1 cellular context compared by ENCODE assay signal in genomic region chr6:139374357-139375238, GRCh38.
A peak's percentile ranks its signal among the peaks of the same experiment; 100 is the strongest.
TF ChIP-seq lines count a peak whose summit lies in the region.

A gene with protein sequence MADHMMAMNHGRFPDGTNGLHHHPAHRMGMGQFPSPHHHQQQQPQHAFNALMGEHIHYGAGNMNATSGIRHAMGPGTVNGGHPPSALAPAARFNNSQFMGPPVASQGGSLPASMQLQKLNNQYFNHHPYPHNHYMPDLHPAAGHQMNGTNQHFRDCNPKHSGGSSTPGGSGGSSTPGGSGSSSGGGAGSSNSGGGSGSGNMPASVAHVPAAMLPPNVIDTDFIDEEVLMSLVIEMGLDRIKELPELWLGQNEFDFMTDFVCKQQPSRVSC (minus strand): TSS chr6:139374648. CDS start chr6:139373944, 704 bp downstream.

TF ChIP-seq in HepG2, 621 proteins besides CTCF, POLR2A, EP300 and RAD21 (continued from another document and continues in another):
- TF ChIP-seq ZNF766 (CRISPR knock-in tag; IDR thresholded peaks at IDR 0.05; ENCODE audit: borderline replicate concordance) (peak; percentile 98), DNMT1 (CRISPR knock-in tag; IDR thresholded peaks at IDR 0.05) (peak; percentile 42; the same call in 1 of the 2 replicates), TSC22D2 (CRISPR knock-in tag; IDR thresholded peaks at IDR 0.05; ENCODE audit: borderline replicate concordance) (peak; percentile 99), ZNF781 (CRISPR knock-in tag; IDR thresholded peaks at IDR 0.05; ENCODE audit: borderline replicate concordance, not compliant biosample characterization) (peak; percentile 96), AKNA (CRISPR knock-in tag; IDR thresholded peaks at IDR 0.05; ENCODE audit: borderline replicate concordance) (peak; percentile 53; the same call in 1 of the 2 replicates), CENPT (CRISPR knock-in tag; IDR thresholded peaks at IDR 0.05; ENCODE audit: low read depth) (peak; percentile 63), SRSF1 (optimal IDR thresholded peaks at IDR 0.05; ENCODE audit: low read depth, low read length) (no peak), ZNF225 (CRISPR knock-in tag; IDR thresholded peaks at IDR 0.05) (no peak), ZBTB4 (CRISPR knock-in tag; IDR thresholded peaks at IDR 0.05; ENCODE audit: borderline replicate concordance) (no peak), ZNF777 (CRISPR knock-in tag; IDR thresholded peaks at IDR 0.05) (peak; percentile 92), ZNF839 (CRISPR knock-in tag; IDR thresholded peaks at IDR 0.05; ENCODE audit: borderline replicate concordance) (no peak), CBX5 (CRISPR knock-in tag; IDR thresholded peaks at IDR 0.05; ENCODE audit: borderline replicate concordance) (peak; percentile 92), ZNF552 (CRISPR knock-in tag; IDR thresholded peaks at IDR 0.05; ENCODE audit: borderline replicate concordance) (peak; percentile 80), KLF15 (CRISPR knock-in tag; IDR thresholded peaks at IDR 0.05; ENCODE audit: borderline replicate concordance) (peak; percentile 88), ZNF772 (CRISPR knock-in tag; IDR thresholded peaks at IDR 0.05) (peak; percentile 99), ZFY (CRISPR knock-in tag; IDR thresholded peaks at IDR 0.05) (peak; percentile 80), GATA4 (IDR thresholded peaks at IDR 0.05; ENCODE audit: borderline replicate concordance, low read depth) (peak; percentile 91; the same call in 1 of the 2 replicates), MTA1 (CRISPR knock-in tag; IDR thresholded peaks at IDR 0.05; ENCODE audit: borderline replicate concordance) (peak; percentile 57; the same call in 1 of the 2 replicates), KLF13 (CRISPR knock-in tag; IDR thresholded peaks at IDR 0.05) (no peak; the same call in 1 of the 2 replicates), ZBTB7A (CRISPR knock-in tag; IDR thresholded peaks at IDR 0.05) (no peak), SP140L (CRISPR knock-in tag; IDR thresholded peaks at IDR 0.05; ENCODE audit: borderline replicate concordance) (peak; percentile 98), POGK (CRISPR knock-in tag; conservative IDR thresholded peaks at IDR 0.05) (peak; percentile 87), SRSF9 (IDR thresholded peaks at IDR 0.05; ENCODE audit: borderline replicate concordance, insufficient read depth, low read depth, low read length, poor library complexity, severe bottlenecking) (no peak)
- TF ChIP-seq, protein P1, sequence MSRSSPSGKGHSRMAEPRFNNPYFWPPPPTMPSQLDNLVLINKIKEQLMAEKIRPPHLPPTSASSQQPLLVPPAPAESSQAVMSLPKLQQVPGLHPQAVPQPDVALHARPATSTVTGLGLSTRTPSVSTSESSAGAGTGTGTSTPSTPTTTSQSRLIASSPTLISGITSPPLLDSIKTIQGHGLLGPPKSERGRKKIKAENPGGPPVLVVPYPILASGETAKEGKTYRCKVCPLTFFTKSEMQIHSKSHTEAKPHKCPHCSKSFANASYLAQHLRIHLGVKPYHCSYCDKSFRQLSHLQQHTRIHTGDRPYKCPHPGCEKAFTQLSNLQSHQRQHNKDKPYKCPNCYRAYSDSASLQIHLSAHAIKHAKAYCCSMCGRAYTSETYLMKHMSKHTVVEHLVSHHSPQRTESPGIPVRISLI (CRISPR knock-in tag; IDR thresholded peaks at IDR 0.05; ENCODE audit: borderline replicate concordance) = 0 out of 2 replicates have a peak, but pooled peaks have one; percentile 44
- TF ChIP-seq, protein P2, sequence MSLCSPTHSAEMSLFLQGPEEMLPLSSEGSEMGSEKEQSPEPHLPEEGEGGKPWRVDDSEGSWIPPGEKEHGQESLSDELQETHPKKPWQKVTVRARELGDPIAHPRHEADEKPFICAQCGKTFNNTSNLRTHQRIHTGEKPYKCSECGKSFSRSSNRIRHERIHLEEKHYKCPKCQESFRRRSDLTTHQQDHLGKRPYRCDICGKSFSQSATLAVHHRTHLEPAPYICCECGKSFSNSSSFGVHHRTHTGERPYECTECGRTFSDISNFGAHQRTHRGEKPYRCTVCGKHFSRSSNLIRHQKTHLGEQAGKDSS (CRISPR knock-in tag; IDR thresholded peaks at IDR 0.05; ENCODE audit: borderline replicate concordance, low read depth) = no peak
- TF ChIP-seq, protein P3, sequence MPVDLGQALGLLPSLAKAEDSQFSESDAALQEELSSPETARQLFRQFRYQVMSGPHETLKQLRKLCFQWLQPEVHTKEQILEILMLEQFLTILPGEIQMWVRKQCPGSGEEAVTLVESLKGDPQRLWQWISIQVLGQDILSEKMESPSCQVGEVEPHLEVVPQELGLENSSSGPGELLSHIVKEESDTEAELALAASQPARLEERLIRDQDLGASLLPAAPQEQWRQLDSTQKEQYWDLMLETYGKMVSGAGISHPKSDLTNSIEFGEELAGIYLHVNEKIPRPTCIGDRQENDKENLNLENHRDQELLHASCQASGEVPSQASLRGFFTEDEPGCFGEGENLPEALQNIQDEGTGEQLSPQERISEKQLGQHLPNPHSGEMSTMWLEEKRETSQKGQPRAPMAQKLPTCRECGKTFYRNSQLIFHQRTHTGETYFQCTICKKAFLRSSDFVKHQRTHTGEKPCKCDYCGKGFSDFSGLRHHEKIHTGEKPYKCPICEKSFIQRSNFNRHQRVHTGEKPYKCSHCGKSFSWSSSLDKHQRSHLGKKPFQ (CRISPR knock-in tag; IDR thresholded peaks at IDR 0.05; ENCODE audit: insufficient replicate concordance) = peak; percentile 92
- TF ChIP-seq, protein P4, sequence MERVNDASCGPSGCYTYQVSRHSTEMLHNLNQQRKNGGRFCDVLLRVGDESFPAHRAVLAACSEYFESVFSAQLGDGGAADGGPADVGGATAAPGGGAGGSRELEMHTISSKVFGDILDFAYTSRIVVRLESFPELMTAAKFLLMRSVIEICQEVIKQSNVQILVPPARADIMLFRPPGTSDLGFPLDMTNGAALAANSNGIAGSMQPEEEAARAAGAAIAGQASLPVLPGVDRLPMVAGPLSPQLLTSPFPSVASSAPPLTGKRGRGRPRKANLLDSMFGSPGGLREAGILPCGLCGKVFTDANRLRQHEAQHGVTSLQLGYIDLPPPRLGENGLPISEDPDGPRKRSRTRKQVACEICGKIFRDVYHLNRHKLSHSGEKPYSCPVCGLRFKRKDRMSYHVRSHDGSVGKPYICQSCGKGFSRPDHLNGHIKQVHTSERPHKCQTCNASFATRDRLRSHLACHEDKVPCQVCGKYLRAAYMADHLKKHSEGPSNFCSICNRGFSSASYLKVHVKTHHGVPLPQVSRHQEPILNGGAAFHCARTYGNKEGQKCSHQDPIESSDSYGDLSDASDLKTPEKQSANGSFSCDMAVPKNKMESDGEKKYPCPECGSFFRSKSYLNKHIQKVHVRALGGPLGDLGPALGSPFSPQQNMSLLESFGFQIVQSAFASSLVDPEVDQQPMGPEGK (CRISPR knock-in tag; IDR thresholded peaks at IDR 0.05) = peak; percentile 71
- TF ChIP-seq, protein P5, sequence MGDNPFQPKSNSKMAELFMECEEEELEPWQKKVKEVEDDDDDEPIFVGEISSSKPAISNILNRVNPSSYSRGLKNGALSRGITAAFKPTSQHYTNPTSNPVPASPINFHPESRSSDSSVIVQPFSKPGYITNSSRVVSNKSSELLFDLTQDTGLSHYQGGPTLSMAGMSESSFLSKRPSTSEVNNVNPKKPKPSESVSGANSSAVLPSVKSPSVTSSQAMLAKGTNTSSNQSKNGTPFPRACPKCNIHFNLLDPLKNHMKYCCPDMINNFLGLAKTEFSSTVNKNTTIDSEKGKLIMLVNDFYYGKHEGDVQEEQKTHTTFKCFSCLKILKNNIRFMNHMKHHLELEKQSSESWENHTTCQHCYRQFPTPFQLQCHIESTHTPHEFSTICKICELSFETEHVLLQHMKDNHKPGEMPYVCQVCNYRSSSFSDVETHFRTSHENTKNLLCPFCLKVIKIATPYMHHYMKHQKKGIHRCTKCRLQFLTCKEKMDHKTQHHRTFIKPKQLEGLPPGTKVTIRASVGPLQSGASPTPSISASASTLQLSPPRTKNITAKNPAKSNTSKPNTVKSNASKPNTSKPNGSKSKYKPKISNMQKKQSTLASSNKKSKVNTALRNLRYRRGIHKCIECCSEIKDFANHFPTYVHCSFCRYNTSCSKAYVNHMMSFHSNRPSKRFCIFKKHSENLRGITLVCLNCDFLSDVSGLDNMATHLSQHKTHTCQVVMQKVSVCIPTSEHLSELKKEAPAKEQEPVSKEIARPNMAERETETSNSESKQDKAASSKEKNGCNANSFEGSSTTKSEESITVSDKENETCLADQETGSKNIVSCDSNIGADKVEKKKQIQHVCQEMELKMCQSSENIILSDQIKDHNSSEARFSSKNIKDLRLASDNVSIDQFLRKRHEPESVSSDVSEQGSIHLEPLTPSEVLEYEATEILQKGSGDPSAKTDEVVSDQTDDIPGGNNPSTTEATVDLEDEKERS (CRISPR knock-in tag; IDR thresholded peaks at IDR 0.05) = no peak
- TF ChIP-seq, protein P6, sequence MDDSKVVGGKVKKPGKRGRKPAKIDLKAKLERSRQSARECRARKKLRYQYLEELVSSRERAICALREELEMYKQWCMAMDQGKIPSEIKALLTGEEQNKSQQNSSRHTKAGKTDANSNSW (CRISPR knock-in tag; IDR thresholded peaks at IDR 0.05; ENCODE audit: borderline replicate concordance) = peak; percentile 87
- TF ChIP-seq, protein P7, sequence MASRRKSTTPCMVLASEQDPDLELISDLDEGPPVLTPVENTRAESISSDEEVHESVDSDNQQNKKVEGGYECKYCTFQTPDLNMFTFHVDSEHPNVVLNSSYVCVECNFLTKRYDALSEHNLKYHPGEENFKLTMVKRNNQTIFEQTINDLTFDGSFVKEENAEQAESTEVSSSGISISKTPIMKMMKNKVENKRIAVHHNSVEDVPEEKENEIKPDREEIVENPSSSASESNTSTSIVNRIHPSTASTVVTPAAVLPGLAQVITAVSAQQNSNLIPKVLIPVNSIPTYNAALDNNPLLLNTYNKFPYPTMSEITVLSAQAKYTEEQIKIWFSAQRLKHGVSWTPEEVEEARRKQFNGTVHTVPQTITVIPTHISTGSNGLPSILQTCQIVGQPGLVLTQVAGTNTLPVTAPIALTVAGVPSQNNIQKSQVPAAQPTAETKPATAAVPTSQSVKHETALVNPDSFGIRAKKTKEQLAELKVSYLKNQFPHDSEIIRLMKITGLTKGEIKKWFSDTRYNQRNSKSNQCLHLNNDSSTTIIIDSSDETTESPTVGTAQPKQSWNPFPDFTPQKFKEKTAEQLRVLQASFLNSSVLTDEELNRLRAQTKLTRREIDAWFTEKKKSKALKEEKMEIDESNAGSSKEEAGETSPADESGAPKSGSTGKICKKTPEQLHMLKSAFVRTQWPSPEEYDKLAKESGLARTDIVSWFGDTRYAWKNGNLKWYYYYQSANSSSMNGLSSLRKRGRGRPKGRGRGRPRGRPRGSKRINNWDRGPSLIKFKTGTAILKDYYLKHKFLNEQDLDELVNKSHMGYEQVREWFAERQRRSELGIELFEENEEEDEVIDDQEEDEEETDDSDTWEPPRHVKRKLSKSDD (CRISPR knock-in tag; IDR thresholded peaks at IDR 0.05; ENCODE audit: low read depth) = peak; percentile 82; the same call in 1 of the 2 replicates
